Comparison of ENCODE assay signal across 13 cellular contexts in genomic region chr20:62647521-62648317, GRCh38. TPM values are rescaled to one million over a fixed set of nuclear protein-coding genes. Genes with fewer than 3 reads are reported as not detected.
DNase-seq lines count a peak whose midpoint lies in the region; TF ChIP-seq lines count a peak whose summit lies in the region.
"Had no signal": no experiment of that assay in that cellular context is flagged by ENCODE, and none has a peak within 500 bp of the region (broad histone marks: within the 10 kb centered on the region; RNA-seq: fewer than 3 reads in every experiment).

No MANE protein-coding gene starts in this region.

- intact Hi-C loops in A673 (cut with micrococcal nuclease; ENCODE audit: unreplicated experiment), result no loop called here

- no peaks in the 10 kb centered on the region for H3K9me3 Mint-ChIP-seq in neural progenitor cell
- H3K9me3 Mint-ChIP-seq in CD8-positive, alpha-beta memory T cell, result peaks cover 0 to 2% (median 0%) of the 10 kb centered on the region in 5 donors
- H3K9me3 Mint-ChIP-seq: dendritic cell treated with granulocyte-macrophage colony-stimulating factor and Interleukin-4, amounts not matched to agents 40 ng/mL and 50 ng/mL, for 4 days had no signal

- H3K9me3 ChIP-seq in A673 (ENCODE audit: low read depth, low read length, poor library complexity, severe bottlenecking) (no peaks in the 10 kb centered on the region), HEK293 (ENCODE audit: control insufficient read depth, insufficient read depth, low read depth, low read length) (no peaks in the 10 kb centered on the region), duodenal mucosa (ENCODE audit: control insufficient read depth in 1 of 2, low read length in 2 of 2) (no peaks in the 10 kb centered on the region), neural progenitor cell (ENCODE audit: low read depth) (no peaks in the 10 kb centered on the region)
- H3K9me3 ChIP-seq in CD8-positive, alpha-beta memory T cell (ENCODE audit: low read length), result no peaks in the 10 kb centered on the region
- H3K9me3 ChIP-seq: HAP-1 had no signal

- peaks cover 5% of the 10 kb centered on the region for H3F3A ChIP-seq in neural progenitor cell (ENCODE audit: low read depth)

- no peaks in the 10 kb centered on the region for H3K36me3 Mint-ChIP-seq in neural progenitor cell
- H3K36me3 Mint-ChIP-seq in CD8-positive, alpha-beta memory T cell, result no peaks in the 10 kb centered on the region

- POLR2A ChIA-PET in A673 (lab: Charles Lee; ENCODE audit: low non-redundant PET), result no interaction called here
- POLR2A ChIA-PET in HEK293 (lab: Yijun Ruan, JAX), result no interaction called here
- POLR2A ChIA-PET in CD8-positive, alpha-beta memory T cell (lab: Charles Lee), result no interaction called here
- POLR2A ChIA-PET in GM10248 (lab: Yijun Ruan, JAX), result interaction anchor here (0.7 kb wide), 1 partner anchor 14 kb away, joined by 3 read pairs; no protein-coding TSS in a partner anchor

- H3K4me1 ChIP-seq in A673 (ENCODE audit: insufficient read depth, low read length, poor library complexity, severe bottlenecking), result peaks cover 67% of the 10 kb centered on the region
- H3K4me1 ChIP-seq in HEK293 (ENCODE audit: control insufficient read depth, insufficient read depth, low read length), result peaks cover 9% of the 10 kb centered on the region
- peaks cover 78 to 88% of the 10 kb centered on the region in 2 donors for H3K4me1 ChIP-seq in duodenal mucosa (ENCODE audit: control insufficient read depth in 1 of 2, insufficient read depth in 2 of 2, low read length in 2 of 2)
- peaks cover 9% of the 10 kb centered on the region for H3K4me1 ChIP-seq in neural progenitor cell
- H3K4me1 ChIP-seq in CD8-positive, alpha-beta memory T cell (ENCODE audit: insufficient read depth, low read length), result peaks cover 34% of the 10 kb centered on the region

- no peak overlapping the region for H3K4me2 ChIP-seq in neural progenitor cell

- peaks cover 22% of the 10 kb centered on the region for H3K4me1 Mint-ChIP-seq in neural progenitor cell
- peaks cover 18 to 46% (median 33%) of the 10 kb centered on the region in 3 donors for H3K4me1 Mint-ChIP-seq in CD8-positive, alpha-beta memory T cell

- no TSS peak for BruUV-seq in A673 (replicated peaks; lab: Mats Ljungman, UMichigan)

- no peak overlapping the region for H2AFZ ChIP-seq in neural progenitor cell (replicated peaks)

- peak overlapping the region; percentile 58 for H3K27ac ChIP-seq in A673 (ENCODE audit: low read depth, low read length, poor library complexity, severe bottlenecking)
- H3K27ac ChIP-seq in HEK293 (ENCODE audit: extremely low read depth, low read depth, low read length), result no peak overlapping the region
- peak overlapping the region; percentile 49 for H3K27ac ChIP-seq in duodenal mucosa (ENCODE audit: low read depth, low read length)
- no peak overlapping the region for H3K27ac ChIP-seq in neural progenitor cell
- no peak overlapping the region for H3K27ac ChIP-seq in CD8-positive, alpha-beta memory T cell (ENCODE audit: low read depth, low read length)

- peaks cover 18% of the 10 kb centered on the region for H3K27me3 Mint-ChIP-seq in neural progenitor cell (ENCODE audit: insufficient read depth, low read depth)
- peaks cover 0 to 2% of the 10 kb centered on the region in 2 donors for H3K27me3 Mint-ChIP-seq in CD8-positive, alpha-beta memory T cell

- no peak overlapping the region for H3K4me3 Mint-ChIP-seq in neural progenitor cell
- H3K4me3 Mint-ChIP-seq in CD8-positive, alpha-beta memory T cell, result no peak overlapping the region
- H3K4me3 Mint-ChIP-seq: dendritic cell treated with granulocyte-macrophage colony-stimulating factor and Interleukin-4, amounts not matched to agents 40 ng/mL and 50 ng/mL, for 4 days had no signal

- no peaks in the 10 kb centered on the region for H3K79me2 ChIP-seq in neural progenitor cell (ENCODE audit: low read depth)

- H3K9ac ChIP-seq in duodenal mucosa (ENCODE audit: low read depth in 1 of 2, low read length in 2 of 2), result peak overlapping the region; percentile 65 to 67
- no peak overlapping the region for H3K9ac ChIP-seq in neural progenitor cell

- CTCF ChIA-PET in A673 (lab: Charles Lee), result no interaction called here
- CTCF ChIA-PET in HEK293 (lab: Yijun Ruan, JAX), result no interaction called here
- CTCF ChIA-PET in CD8-positive, alpha-beta memory T cell (lab: Charles Lee), result interaction anchor here (0.8 to 3.1 kb wide), 2 partner anchors 144 to 161 kb away, joined by 4 to 10 read pairs; no protein-coding TSS in a partner anchor
- CTCF ChIA-PET in GM10248 (lab: Yijun Ruan, JAX), result interaction anchor here (1.3 to 1.4 kb wide), 2 partner anchors 9 to 31 kb away, joined by 3 to 5 read pairs; no protein-coding TSS in a partner anchor

- H3K27ac Mint-ChIP-seq in neural progenitor cell, result no peak overlapping the region
- H3K27ac Mint-ChIP-seq in CD8-positive, alpha-beta memory T cell, result peak overlapping the region in 2 of 8 donors; percentile 48 to 86

- H3K4me3 ChIP-seq in A673 (ENCODE audit: low read depth, low read length, poor library complexity, severe bottlenecking) (no peak overlapping the region), HEK293 (ENCODE audit: low read depth, low read length) (no peak overlapping the region), duodenal mucosa (ENCODE audit: low read depth in 1 of 2, low read length in 2 of 2) (peak overlapping the region in 1 of 2 donors; percentile 19), neural progenitor cell (no peak overlapping the region)
- H3K4me3 ChIP-seq in CD8-positive, alpha-beta memory T cell (ENCODE audit: low read length), result no peak overlapping the region
- H3K4me3 ChIP-seq: HAP-1 had no signal

- DNase-seq in A673 (ENCODE audit: low spot score) (no peak), neural progenitor cell (ENCODE audit: low spot score) (peak; percentile 28), OCI-M2 (lab: John Stamatoyannopoulos, UW; ENCODE audit: unreplicated experiment) (no peak), GM10248 (ENCODE audit: extremely low spot score) (no peak), Kasumi-1 (lab: John Stamatoyannopoulos, UW) (no peak)
- DNase-seq in CD8-positive, alpha-beta memory T cell, result no peak
- DNase-seq: EL, kidney glomerular epithelial cell, NCI-H1930 had no signal

- H4K20me1 ChIP-seq in neural progenitor cell (ENCODE audit: low read depth), result peaks cover 28% of the 10 kb centered on the region

- TF ChIP-seq CTCF in A673 (conservative IDR thresholded peaks at IDR 0.05; ENCODE audit: low read depth, low read length) (no peak), HEK293 (tag by site-specific recombination; IDR thresholded peaks at IDR 0.05) (no peak), neural progenitor cell (IDR thresholded peaks at IDR 0.05) (no peak), GM10248 (IDR thresholded peaks at IDR 0.05; ENCODE audit: control extremely low read depth, extremely low read depth, low read depth, missing control alignments) (no peak)

- peaks cover 2% of the 10 kb centered on the region for H3K36me3 ChIP-seq in A673 (ENCODE audit: insufficient read depth, low read length, poor library complexity, severe bottlenecking)
- peaks cover 0 to 5% of the 10 kb centered on the region in 2 experiments; a peak in 1 of 3 replicates for H3K36me3 ChIP-seq in HEK293 (ENCODE audit: control insufficient read depth in 2 of 2, insufficient read depth in 1 of 2, low read length in 2 of 2)
- H3K36me3 ChIP-seq in duodenal mucosa (ENCODE audit: control insufficient read depth in 1 of 2, insufficient read depth in 2 of 2, low read length in 2 of 2), result no peaks in the 10 kb centered on the region
- H3K36me3 ChIP-seq in neural progenitor cell, result no peaks in the 10 kb centered on the region
- H3K36me3 ChIP-seq in CD8-positive, alpha-beta memory T cell (ENCODE audit: insufficient read depth, low read length), result no peaks in the 10 kb centered on the region

- no peaks in the 10 kb centered on the region for H3K27me3 ChIP-seq in A673 (replicated peaks; ENCODE audit: insufficient read depth, low read depth, low read length, poor library complexity)
- no peaks in the 10 kb centered on the region for H3K27me3 ChIP-seq in duodenal mucosa (ENCODE audit: control insufficient read depth in 1 of 2, insufficient read depth in 2 of 2, low read length in 2 of 2)
- peaks cover 43% of the 10 kb centered on the region for H3K27me3 ChIP-seq in neural progenitor cell
- H3K27me3 ChIP-seq in CD8-positive, alpha-beta memory T cell (ENCODE audit: insufficient read depth, low read length, poor library complexity, severe bottlenecking), result no peaks in the 10 kb centered on the region

TF ChIP-seq in HEK293, 187 proteins besides CTCF, POLR2A, EP300 and RAD21:
- no peak for TF ChIP-seq TRIM28 (IDR thresholded peaks at IDR 0.05; ENCODE audit: borderline replicate concordance, low read length)
- peak; percentile 75 for TF ChIP-seq ZIC2 (tag by site-specific recombination; IDR thresholded peaks at IDR 0.05)
TF ChIP-seq in HEK293: peak in this region for 1.

RNA-seq across cellular contexts. Expression of gene SLCO4A1, which starts 5.4 kb away (rescaled TPM):
- total RNA-seq in A673 (2021) (44.5 and 48.8 TPM in 2 replicates), neural progenitor cell (ENCODE audit: low replicate concordance) (0.88 and 3.1 TPM in 2 replicates)
- total RNA-seq in CD8-positive, alpha-beta memory T cell, result 10 to 100 TPM; 42.0 to 44.9 TPM
- 0.47 TPM for polyA plus RNA-seq in CD8-positive, alpha-beta memory T cell

Comparison
In these comparisons a context has a peak if more than half of its experiments do, and no peak if none do; other contexts are left out.
1. H3K27ac ChIP-seq: peak in A673 (single experiment) and duodenal mucosa (single experiment); none in HEK293 (single experiment), neural progenitor cell (single experiment) and CD8-positive, alpha-beta memory T cell (single experiment).
2. RNA of gene SLCO4A1, which starts 5.4 kb away (total RNA-seq): 44.5 to 48.8 TPM in A673 and 42.0 to 44.9 TPM in CD8-positive, alpha-beta memory T cell; 0.88 to 3.1 TPM in neural progenitor cell; every median in the first group is over 10 times any median in the second.
3. CTCF ChIA-PET loops: an anchor here in CD8-positive, alpha-beta memory T cell (0.8 to 3.1 kb wide) and GM10248 (1.3 to 1.4 kb wide); none called in A673 and HEK293.